ENCODE assay signal across 19 cellular contexts in the genomic region with DNA sequence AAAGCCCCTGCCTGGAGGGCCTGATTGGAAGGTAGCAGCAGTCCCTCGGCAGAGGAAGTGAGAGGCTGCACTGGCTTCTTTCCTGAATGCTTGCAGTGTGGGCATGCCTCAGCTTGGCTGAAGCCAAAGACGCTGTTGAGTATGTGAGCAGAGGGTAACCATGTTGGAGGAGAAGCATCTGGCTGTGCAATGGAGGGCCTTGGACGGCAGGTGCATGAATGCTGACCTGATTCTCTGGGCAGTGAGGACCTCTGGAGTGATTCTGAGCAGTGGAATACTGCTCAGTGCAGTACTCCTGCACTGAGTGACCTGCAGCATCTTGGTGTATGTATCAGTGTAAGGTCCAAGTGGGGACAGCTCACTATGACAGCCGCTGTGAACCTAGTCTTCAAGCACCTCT. TPM values are rescaled to one million over a fixed set of nuclear protein-coding genes. Genes with fewer than 3 reads are reported as not detected.
"Had no signal": no experiment of that assay in that cellular context is flagged by ENCODE, and none has a peak within 500 bp of the region (broad histone marks: within the 10 kb centered on the region; RNA-seq: fewer than 3 reads in every experiment).

No MANE protein-coding gene starts in this region.

- H3K4me3 ChIP-seq: breast epithelium, dorsolateral prefrontal cortex, left ventricle myocardium inferior, prostate gland had no signal

- FAIRE-seq: keratinocyte, small intestine had no signal

- DNase-seq: activated CD4-positive, alpha-beta T cell treated with anti-CD3 and anti-CD28 coated beads, Interleukin-2, amount 50 U/mL, for 1 hour; activated naive CD4-positive, alpha-beta T cell; activated T-cell treated with anti-CD3 and anti-CD28 coated beads for 4 hours; anterior cingulate cortex; hippocampal formation; left ventricle myocardium inferior; right cardiac atrium; stimulated activated CD4-positive, alpha-beta T cell treated with anti-CD3 and anti-CD28 coated beads, Interleukin-4, amount 100 ng/mL, for 4 hours; stimulated activated CD8-positive, alpha-beta memory T cell treated with anti-CD3 and anti-CD28 coated beads, Interleukin-4, amount 100 ng/mL, for 48 hours; T-helper 9 cell had no signal

- H3K36me3 ChIP-seq: breast epithelium, left ventricle myocardium inferior, prostate gland had no signal

- H3K4me1 ChIP-seq: breast epithelium, left ventricle myocardium inferior, prostate gland had no signal

- H3K9me3 ChIP-seq: breast epithelium, left ventricle myocardium inferior, prostate gland had no signal

- ATAC-seq: activated CD4-positive, CD25-positive, alpha-beta regulatory T cell treated with anti-CD3 and anti-CD28 coated beads, Interleukin-2, amount 50 U/mL, for 24 hours; right cardiac atrium had no signal

- H3K27ac ChIP-seq: breast epithelium, dorsolateral prefrontal cortex, left ventricle myocardium inferior, prostate gland had no signal

RNA-seq across cellular contexts. Expression of gene SOX1, which starts 46.9 kb away (rescaled TPM):
- total RNA-seq: activated CD8-positive, alpha-beta memory T cell treated with anti-CD3 and anti-CD28 coated beads for 36 hours; breast epithelium; left ventricle myocardium inferior; omental fat pad; right cardiac atrium; urinary bladder had no signal
